Comparison of ENCODE assay signal across 18 cellular contexts in genomic region chr3:115838786-115839185, GRCh38.
DNase-seq lines count a peak whose midpoint lies in the region; ATAC-seq and TF ChIP-seq lines count a peak whose summit lies in the region.
"Had no signal": no experiment of that assay in that cellular context is flagged by ENCODE, and none has a peak within 500 bp of the region (broad histone marks: within the 10 kb centered on the region; RNA-seq: fewer than 3 reads in every experiment).

No MANE protein-coding gene starts in this region.

- peak; percentile 84 for DNase-seq in A673 (ENCODE audit: low spot score)
- peak; percentile 89 for DNase-seq in G401 (ENCODE audit: low spot score)
- DNase-seq in cerebellar cortex (ENCODE audit: low spot score): peak; percentile 85
- DNase-seq in cerebellum (ENCODE audit: low spot score): peak; percentile 72
- no peak for DNase-seq in GM13977 (ENCODE audit: low spot score)
- DNase-seq in body of pancreas: no peak
- DNase-seq in NK-92 treated with Interleukin-12 subunit alpha and Interleukin-12 subunit beta, amount 100 ng/mL, for 24 hours (lab: John Stamatoyannopoulos, UW): no peak
- DNase-seq: 8988T; AML-193; Caco-2; Calu3; CD4-positive, alpha-beta T cell; CD8-positive, alpha-beta T cell; DMS79 treated with DMSO at 0.1 percent for 48 hours; GDM1 had no signal

- POLR2A ChIA-PET in A673 (lab: Charles Lee; ENCODE audit: low non-redundant PET): interaction anchor here (0.6 to 1.9 kb wide), 5 partner anchors 21 to 1024 kb away, joined by 3 to 14 read pairs (median 3); no protein-coding TSS in a partner anchor

- in situ Hi-C loops in G401 (cut with HindIII; ENCODE audit: low sequenced_read_pairs) (no loop called here), GM13977 (cut with MboI; ENCODE audit: low pct_unique_long_range_greater_than_20kb, low sequenced_read_pairs, unreplicated experiment) (no loop called here)

- TF ChIP-seq POLR2A in body of pancreas (IDR thresholded peaks at IDR 0.05): no peak

- H3K27me3 ChIP-seq in A673 (replicated peaks; ENCODE audit: insufficient read depth, low read depth, low read length, poor library complexity): no peaks in the 10 kb centered on the region
- no peaks in the 10 kb centered on the region for H3K27me3 ChIP-seq in body of pancreas
- H3K27me3 ChIP-seq: BLaER1 treated with 17β-estradiol and CSF1 and Interleukin-3, amounts not matched to agents 10 nM and 100 nM had no signal

- CTCF ChIA-PET in A673 (lab: Charles Lee): interaction anchor here (0.8 to 2.0 kb wide), 2 partner anchors 21 to 23 kb away, joined by 4 to 8 read pairs; no protein-coding TSS in a partner anchor

- 86 to 91% methylated on average over 8 of the region's 8 CpGs for WGBS in body of pancreas, 2 donors

- peaks cover 60% of the 10 kb centered on the region for H3K4me1 ChIP-seq in A673 (ENCODE audit: insufficient read depth, low read length, poor library complexity, severe bottlenecking)
- no peaks in the 10 kb centered on the region for H3K4me1 ChIP-seq in body of pancreas
- H3K4me1 ChIP-seq: BLaER1 treated with 17β-estradiol and CSF1 and Interleukin-3, amounts not matched to agents 10 nM and 100 nM; Caco-2 had no signal

- H3K4me3 ChIP-seq in A673 (ENCODE audit: low read depth, low read length, poor library complexity, severe bottlenecking) (no peak overlapping the region), body of pancreas (no peak overlapping the region)
- H3K4me3 ChIP-seq: BLaER1 treated with 17β-estradiol and CSF1 and Interleukin-3, amounts not matched to agents 10 nM and 100 nM; GM12878 had no signal

- no peaks in the 10 kb centered on the region for H3K9me3 ChIP-seq in A673 (ENCODE audit: low read depth, low read length, poor library complexity, severe bottlenecking)
- H3K9me3 ChIP-seq in body of pancreas: no peaks in the 10 kb centered on the region
- H3K9me3 ChIP-seq: BLaER1 treated with 17β-estradiol and CSF1 and Interleukin-3, amounts not matched to agents 10 nM and 100 nM; Caco-2 had no signal

- no peak for ATAC-seq in body of pancreas
- ATAC-seq: CD8-positive, alpha-beta T cell; GM12878 had no signal

- TF ChIP-seq CTCF in A673 (conservative IDR thresholded peaks at IDR 0.05; ENCODE audit: low read depth, low read length) (no peak), GM13977 (IDR thresholded peaks at IDR 0.05; ENCODE audit: extremely low read depth, insufficient read depth, missing control alignments) (no peak), body of pancreas (IDR thresholded peaks at IDR 0.05) (no peak)

- H3K36me3 ChIP-seq in A673 (ENCODE audit: insufficient read depth, low read length, poor library complexity, severe bottlenecking): no peaks in the 10 kb centered on the region
- H3K36me3 ChIP-seq in body of pancreas (replicated peaks in 1 of 2; ENCODE audit: insufficient read depth in 1 of 2, low read depth in 2 of 2): no peaks in the 10 kb centered on the region
- H3K36me3 ChIP-seq: BLaER1 treated with 17β-estradiol and CSF1 and Interleukin-3, amounts not matched to agents 10 nM and 100 nM had no signal

- no TSS peak for BruUV-seq in A673 (replicated peaks; lab: Mats Ljungman, UMichigan)

- peak overlapping the region; percentile 96 for H3K27ac ChIP-seq in A673 (ENCODE audit: low read depth, low read length, poor library complexity, severe bottlenecking)
- no peak overlapping the region for H3K27ac ChIP-seq in body of pancreas
- H3K27ac ChIP-seq: BLaER1 treated with 17β-estradiol and CSF1 and Interleukin-3, amounts not matched to agents 10 nM and 100 nM; C4-2B had no signal

- intact Hi-C loops in A673 (cut with micrococcal nuclease; ENCODE audit: unreplicated experiment): loop anchor here (1.0 to 10.0 kb wide), 4 partner anchors 22 to 1424 kb away; no protein-coding TSS in a partner anchor
- intact Hi-C loops in body of pancreas (cut with DNase I): no loop called here

Comparison
In these comparisons a context has a peak if more than half of its experiments do, and no peak if none do; other contexts are left out.
1. DNase-seq: peak in A673 (single experiment), G401 (single experiment), cerebellar cortex (single experiment) and cerebellum (single experiment); none in GM13977 (single experiment), body of pancreas (0 of 4) and NK-92 treated with Interleukin-12 subunit alpha and Interleukin-12 subunit beta, amount 100 ng/mL, for 24 hours (single experiment).